In the genomic region with DNA sequence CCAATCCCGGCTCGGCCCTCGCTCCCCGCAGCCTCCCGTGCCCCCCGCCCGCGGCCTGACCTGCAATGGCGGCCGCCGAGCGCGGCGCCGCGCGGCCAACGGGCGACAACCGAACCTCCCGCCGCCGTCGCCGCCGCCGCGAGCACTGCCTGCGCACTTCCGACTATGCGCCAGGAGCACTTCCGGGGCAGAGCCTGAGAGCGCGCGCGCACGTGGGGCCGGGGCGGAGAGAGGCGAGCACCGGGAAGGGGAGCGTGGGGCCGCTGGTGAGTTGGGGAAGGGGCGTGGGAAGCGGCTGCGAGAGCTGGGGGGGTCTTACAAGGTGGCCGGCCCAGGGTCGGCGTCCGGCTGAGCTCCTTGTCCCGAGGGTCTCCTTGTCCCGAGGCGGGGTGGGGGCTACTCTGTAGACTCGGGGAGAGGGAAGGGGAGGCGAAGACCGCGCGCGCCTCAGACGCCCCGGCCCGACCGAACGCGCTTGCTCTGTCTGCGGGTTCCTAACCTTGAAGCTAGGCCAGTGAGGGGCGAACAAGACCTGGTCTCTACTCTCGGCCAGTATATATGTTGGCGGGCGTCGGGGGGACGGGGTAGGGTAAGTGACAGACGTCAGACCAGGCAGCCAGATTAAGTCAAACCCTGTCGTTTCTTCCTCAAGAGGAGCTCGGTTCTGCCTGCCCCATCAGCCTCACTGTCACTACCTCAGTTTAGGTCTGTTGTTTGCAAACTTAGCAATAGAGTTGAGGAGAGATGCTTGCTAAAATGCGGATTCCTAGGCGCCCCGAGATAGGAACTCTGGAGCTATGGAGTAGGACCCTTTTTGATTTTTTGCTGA, we compare ENCODE assay signal across 1 cellular context.
A peak's percentile ranks its signal among the peaks of the same experiment; 100 is the strongest.
TF ChIP-seq lines count a peak whose summit lies in the region.

A gene with protein sequence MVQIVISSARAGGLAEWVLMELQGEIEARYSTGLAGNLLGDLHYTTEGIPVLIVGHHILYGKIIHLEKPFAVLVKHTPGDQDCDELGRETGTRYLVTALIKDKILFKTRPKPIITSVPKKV (minus strand): TSS at position 165 of the 829 bp plus-strand sequence. CDS start 11,130 bp downstream, outside the sequence.
A gene (plus strand): TSS at position 226 of the 829 bp plus-strand sequence. CDS start 811 bp downstream, outside the sequence.

TF ChIP-seq in HepG2, 621 proteins besides CTCF, POLR2A, EP300 and RAD21 (continued from another document and continues in another):
- TF ChIP-seq, protein P1, sequence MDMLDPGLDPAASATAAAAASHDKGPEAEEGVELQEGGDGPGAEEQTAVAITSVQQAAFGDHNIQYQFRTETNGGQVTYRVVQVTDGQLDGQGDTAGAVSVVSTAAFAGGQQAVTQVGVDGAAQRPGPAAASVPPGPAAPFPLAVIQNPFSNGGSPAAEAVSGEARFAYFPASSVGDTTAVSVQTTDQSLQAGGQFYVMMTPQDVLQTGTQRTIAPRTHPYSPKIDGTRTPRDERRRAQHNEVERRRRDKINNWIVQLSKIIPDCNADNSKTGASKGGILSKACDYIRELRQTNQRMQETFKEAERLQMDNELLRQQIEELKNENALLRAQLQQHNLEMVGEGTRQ (IDR thresholded peaks at IDR 0.05; ENCODE audit: low read depth, low read length), result no peak
- TF ChIP-seq, protein P1 (CRISPR knock-in tag; IDR thresholded peaks at IDR 0.05; ENCODE audit: borderline replicate concordance), result no peak
- TF ChIP-seq, protein P2, sequence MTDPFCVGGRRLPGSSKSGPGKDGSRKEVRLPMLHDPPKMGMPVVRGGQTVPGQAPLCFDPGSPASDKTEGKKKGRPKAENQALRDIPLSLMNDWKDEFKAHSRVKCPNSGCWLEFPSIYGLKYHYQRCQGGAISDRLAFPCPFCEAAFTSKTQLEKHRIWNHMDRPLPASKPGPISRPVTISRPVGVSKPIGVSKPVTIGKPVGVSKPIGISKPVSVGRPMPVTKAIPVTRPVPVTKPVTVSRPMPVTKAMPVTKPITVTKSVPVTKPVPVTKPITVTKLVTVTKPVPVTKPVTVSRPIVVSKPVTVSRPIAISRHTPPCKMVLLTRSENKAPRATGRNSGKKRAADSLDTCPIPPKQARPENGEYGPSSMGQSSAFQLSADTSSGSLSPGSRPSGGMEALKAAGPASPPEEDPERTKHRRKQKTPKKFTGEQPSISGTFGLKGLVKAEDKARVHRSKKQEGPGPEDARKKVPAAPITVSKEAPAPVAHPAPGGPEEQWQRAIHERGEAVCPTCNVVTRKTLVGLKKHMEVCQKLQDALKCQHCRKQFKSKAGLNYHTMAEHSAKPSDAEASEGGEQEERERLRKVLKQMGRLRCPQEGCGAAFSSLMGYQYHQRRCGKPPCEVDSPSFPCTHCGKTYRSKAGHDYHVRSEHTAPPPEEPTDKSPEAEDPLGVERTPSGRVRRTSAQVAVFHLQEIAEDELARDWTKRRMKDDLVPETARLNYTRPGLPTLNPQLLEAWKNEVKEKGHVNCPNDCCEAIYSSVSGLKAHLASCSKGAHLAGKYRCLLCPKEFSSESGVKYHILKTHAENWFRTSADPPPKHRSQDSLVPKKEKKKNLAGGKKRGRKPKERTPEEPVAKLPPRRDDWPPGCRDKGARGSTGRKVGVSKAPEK (CRISPR knock-in tag; IDR thresholded peaks at IDR 0.05; ENCODE audit: borderline replicate concordance), result no peak
- TF ChIP-seq PLRG1 (conservative IDR thresholded peaks at IDR 0.05) (no peak), TRIM24 (CRISPR knock-in tag; IDR thresholded peaks at IDR 0.05) (no peak), ZNF12 (CRISPR knock-in tag; IDR thresholded peaks at IDR 0.05) (no peak), ZNF879 (CRISPR knock-in tag; IDR thresholded peaks at IDR 0.05) (no peak), TP53 (CRISPR knock-in tag; conservative IDR thresholded peaks at IDR 0.05) (no peak), ZNF558 (CRISPR knock-in tag; IDR thresholded peaks at IDR 0.05; ENCODE audit: borderline replicate concordance) (no peak), ZFP41 (CRISPR knock-in tag; IDR thresholded peaks at IDR 0.05; ENCODE audit: borderline replicate concordance) (no peak), ZNF629 (CRISPR knock-in tag; conservative IDR thresholded peaks at IDR 0.05) (no peak), TARDBP (CRISPR knock-in tag; IDR thresholded peaks at IDR 0.05) (no peak; the same call in 1 of the 2 replicates), ZBTB8A (CRISPR knock-in tag; IDR thresholded peaks at IDR 0.05; ENCODE audit: borderline replicate concordance, low read depth) (no peak), ZNF274 (CRISPR knock-in tag; IDR thresholded peaks at IDR 0.05) (peak; percentile 35; the same call in 1 of the 2 replicates), ZMAT3 (CRISPR knock-in tag; conservative IDR thresholded peaks at IDR 0.05) (peak; percentile 95), NFIC (IDR thresholded peaks at IDR 0.05; ENCODE audit: low read length) (no peak), POLR2AphosphoS2 (IDR thresholded peaks at IDR 0.05; ENCODE audit: low read depth, low read length) (peak; percentile 71; the same call in 1 of the 2 replicates), ZNF430 (CRISPR knock-in tag; IDR thresholded peaks at IDR 0.05) (0 out of 2 replicates have a peak, but pooled peaks have one; percentile 11), ZNF761 (CRISPR knock-in tag; conservative IDR thresholded peaks at IDR 0.05) (peak; percentile 90; the same call in 1 of the 2 replicates), FOXA3 (CRISPR knock-in tag; IDR thresholded peaks at IDR 0.05) (peak; percentile 30; the same call in 1 of the 2 replicates), ZNF777 (CRISPR knock-in tag; IDR thresholded peaks at IDR 0.05) (no peak)
- TF ChIP-seq, protein P3, sequence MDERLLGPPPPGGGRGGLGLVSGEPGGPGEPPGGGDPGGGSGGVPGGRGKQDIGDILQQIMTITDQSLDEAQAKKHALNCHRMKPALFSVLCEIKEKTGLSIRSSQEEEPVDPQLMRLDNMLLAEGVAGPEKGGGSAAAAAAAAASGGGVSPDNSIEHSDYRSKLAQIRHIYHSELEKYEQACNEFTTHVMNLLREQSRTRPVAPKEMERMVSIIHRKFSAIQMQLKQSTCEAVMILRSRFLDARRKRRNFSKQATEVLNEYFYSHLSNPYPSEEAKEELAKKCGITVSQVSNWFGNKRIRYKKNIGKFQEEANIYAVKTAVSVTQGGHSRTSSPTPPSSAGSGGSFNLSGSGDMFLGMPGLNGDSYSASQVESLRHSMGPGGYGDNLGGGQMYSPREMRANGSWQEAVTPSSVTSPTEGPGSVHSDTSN (CRISPR knock-in tag; IDR thresholded peaks at IDR 0.05), result no peak
- TF ChIP-seq, protein P4, sequence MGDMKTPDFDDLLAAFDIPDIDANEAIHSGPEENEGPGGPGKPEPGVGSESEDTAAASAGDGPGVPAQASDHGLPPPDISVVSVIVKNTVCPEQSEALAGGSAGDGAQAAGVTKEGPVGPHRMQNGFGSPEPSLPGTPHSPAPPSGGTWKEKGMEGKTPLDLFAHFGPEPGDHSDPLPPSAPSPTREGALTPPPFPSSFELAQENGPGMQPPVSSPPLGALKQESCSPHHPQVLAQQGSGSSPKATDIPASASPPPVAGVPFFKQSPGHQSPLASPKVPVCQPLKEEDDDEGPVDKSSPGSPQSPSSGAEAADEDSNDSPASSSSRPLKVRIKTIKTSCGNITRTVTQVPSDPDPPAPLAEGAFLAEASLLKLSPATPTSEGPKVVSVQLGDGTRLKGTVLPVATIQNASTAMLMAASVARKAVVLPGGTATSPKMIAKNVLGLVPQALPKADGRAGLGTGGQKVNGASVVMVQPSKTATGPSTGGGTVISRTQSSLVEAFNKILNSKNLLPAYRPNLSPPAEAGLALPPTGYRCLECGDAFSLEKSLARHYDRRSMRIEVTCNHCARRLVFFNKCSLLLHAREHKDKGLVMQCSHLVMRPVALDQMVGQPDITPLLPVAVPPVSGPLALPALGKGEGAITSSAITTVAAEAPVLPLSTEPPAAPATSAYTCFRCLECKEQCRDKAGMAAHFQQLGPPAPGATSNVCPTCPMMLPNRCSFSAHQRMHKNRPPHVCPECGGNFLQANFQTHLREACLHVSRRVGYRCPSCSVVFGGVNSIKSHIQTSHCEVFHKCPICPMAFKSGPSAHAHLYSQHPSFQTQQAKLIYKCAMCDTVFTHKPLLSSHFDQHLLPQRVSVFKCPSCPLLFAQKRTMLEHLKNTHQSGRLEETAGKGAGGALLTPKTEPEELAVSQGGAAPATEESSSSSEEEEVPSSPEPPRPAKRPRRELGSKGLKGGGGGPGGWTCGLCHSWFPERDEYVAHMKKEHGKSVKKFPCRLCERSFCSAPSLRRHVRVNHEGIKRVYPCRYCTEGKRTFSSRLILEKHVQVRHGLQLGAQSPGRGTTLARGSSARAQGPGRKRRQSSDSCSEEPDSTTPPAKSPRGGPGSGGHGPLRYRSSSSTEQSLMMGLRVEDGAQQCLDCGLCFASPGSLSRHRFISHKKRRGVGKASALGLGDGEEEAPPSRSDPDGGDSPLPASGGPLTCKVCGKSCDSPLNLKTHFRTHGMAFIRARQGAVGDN (CRISPR knock-in tag; IDR thresholded peaks at IDR 0.05), result peak; percentile 95
- TF ChIP-seq, protein P5, sequence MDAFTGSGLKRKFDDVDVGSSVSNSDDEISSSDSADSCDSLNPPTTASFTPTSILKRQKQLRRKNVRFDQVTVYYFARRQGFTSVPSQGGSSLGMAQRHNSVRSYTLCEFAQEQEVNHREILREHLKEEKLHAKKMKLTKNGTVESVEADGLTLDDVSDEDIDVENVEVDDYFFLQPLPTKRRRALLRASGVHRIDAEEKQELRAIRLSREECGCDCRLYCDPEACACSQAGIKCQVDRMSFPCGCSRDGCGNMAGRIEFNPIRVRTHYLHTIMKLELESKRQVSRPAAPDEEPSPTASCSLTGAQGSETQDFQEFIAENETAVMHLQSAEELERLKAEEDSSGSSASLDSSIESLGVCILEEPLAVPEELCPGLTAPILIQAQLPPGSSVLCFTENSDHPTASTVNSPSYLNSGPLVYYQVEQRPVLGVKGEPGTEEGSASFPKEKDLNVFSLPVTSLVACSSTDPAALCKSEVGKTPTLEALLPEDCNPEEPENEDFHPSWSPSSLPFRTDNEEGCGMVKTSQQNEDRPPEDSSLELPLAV (CRISPR knock-in tag; conservative IDR thresholded peaks at IDR 0.05; ENCODE audit: low read depth), result no peak
- TF ChIP-seq, protein P6, sequence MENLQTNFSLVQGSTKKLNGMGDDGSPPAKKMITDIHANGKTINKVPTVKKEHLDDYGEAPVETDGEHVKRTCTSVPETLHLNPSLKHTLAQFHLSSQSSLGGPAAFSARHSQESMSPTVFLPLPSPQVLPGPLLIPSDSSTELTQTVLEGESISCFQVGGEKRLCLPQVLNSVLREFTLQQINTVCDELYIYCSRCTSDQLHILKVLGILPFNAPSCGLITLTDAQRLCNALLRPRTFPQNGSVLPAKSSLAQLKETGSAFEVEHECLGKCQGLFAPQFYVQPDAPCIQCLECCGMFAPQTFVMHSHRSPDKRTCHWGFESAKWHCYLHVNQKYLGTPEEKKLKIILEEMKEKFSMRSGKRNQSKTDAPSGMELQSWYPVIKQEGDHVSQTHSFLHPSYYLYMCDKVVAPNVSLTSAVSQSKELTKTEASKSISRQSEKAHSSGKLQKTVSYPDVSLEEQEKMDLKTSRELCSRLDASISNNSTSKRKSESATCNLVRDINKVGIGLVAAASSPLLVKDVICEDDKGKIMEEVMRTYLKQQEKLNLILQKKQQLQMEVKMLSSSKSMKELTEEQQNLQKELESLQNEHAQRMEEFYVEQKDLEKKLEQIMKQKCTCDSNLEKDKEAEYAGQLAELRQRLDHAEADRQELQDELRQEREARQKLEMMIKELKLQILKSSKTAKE (CRISPR knock-in tag; IDR thresholded peaks at IDR 0.05; ENCODE audit: borderline replicate concordance), result no peak
- TF ChIP-seq, protein P7, sequence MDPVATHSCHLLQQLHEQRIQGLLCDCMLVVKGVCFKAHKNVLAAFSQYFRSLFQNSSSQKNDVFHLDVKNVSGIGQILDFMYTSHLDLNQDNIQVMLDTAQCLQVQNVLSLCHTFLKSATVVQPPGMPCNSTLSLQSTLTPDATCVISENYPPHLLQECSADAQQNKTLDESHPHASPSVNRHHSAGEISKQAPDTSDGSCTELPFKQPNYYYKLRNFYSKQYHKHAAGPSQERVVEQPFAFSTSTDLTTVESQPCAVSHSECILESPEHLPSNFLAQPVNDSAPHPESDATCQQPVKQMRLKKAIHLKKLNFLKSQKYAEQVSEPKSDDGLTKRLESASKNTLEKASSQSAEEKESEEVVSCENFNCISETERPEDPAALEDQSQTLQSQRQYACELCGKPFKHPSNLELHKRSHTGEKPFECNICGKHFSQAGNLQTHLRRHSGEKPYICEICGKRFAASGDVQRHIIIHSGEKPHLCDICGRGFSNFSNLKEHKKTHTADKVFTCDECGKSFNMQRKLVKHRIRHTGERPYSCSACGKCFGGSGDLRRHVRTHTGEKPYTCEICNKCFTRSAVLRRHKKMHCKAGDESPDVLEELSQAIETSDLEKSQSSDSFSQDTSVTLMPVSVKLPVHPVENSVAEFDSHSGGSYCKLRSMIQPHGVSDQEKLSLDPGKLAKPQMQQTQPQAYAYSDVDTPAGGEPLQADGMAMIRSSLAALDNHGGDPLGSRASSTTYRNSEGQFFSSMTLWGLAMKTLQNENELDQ (CRISPR knock-in tag; IDR thresholded peaks at IDR 0.05; ENCODE audit: borderline replicate concordance), result peak; percentile 49; the same call in 1 of the 2 replicates
- TF ChIP-seq, protein P8, sequence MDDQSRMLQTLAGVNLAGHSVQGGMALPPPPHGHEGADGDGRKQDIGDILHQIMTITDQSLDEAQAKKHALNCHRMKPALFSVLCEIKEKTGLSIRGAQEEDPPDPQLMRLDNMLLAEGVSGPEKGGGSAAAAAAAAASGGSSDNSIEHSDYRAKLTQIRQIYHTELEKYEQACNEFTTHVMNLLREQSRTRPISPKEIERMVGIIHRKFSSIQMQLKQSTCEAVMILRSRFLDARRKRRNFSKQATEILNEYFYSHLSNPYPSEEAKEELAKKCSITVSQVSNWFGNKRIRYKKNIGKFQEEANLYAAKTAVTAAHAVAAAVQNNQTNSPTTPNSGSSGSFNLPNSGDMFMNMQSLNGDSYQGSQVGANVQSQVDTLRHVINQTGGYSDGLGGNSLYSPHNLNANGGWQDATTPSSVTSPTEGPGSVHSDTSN (CRISPR knock-in tag; IDR thresholded peaks at IDR 0.05; ENCODE audit: borderline replicate concordance), result no peak
- TF ChIP-seq, protein P9, sequence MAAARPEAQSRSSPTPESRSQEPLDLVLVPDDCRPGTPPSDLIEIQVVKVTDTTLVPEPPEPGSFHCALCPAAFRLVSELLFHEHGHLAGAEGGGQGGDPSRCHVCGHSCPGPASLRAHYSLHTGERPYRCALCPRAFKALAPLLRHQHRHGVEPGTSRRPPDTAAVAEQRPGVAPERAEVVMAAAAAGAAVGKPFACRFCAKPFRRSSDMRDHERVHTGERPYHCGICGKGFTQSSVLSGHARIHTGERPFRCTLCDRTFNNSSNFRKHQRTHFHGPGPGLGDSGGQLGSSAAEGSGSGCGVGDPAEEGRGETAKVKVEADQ (CRISPR knock-in tag; IDR thresholded peaks at IDR 0.05; ENCODE audit: borderline replicate concordance), result no peak; the same call in none of the 2 replicates
- TF ChIP-seq, protein P10, sequence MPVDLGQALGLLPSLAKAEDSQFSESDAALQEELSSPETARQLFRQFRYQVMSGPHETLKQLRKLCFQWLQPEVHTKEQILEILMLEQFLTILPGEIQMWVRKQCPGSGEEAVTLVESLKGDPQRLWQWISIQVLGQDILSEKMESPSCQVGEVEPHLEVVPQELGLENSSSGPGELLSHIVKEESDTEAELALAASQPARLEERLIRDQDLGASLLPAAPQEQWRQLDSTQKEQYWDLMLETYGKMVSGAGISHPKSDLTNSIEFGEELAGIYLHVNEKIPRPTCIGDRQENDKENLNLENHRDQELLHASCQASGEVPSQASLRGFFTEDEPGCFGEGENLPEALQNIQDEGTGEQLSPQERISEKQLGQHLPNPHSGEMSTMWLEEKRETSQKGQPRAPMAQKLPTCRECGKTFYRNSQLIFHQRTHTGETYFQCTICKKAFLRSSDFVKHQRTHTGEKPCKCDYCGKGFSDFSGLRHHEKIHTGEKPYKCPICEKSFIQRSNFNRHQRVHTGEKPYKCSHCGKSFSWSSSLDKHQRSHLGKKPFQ (CRISPR knock-in tag; IDR thresholded peaks at IDR 0.05; ENCODE audit: insufficient replicate concordance), result no peak
